Comparison of ENCODE assay signal across 19 cellular contexts in genomic region chr2:7570247-7570646, GRCh38.
"Had no signal": no experiment of that assay in that cellular context is flagged by ENCODE, and none has a peak within 500 bp of the region (broad histone marks: within the 10 kb centered on the region; RNA-seq: fewer than 3 reads in every experiment).

No MANE protein-coding gene starts in this region.

- H3K27me3 Mint-ChIP-seq: activated T-helper 17 cell treated with anti-CD3 and anti-CD28 coated beads, Interleukin-2, amount 50 U/mL, for 72 hours had no signal

- DNase-seq: activated CD4-positive, alpha-beta T cell treated with anti-CD3 and anti-CD28 coated beads for 48 hours; activated CD4-positive, CD25-positive, alpha-beta regulatory T cell; activated naive CD4-positive, alpha-beta T cell; anterior cingulate cortex; body of pancreas; cortex of kidney; endodermal cell; esophagus squamous epithelium; gastrocnemius medialis; hypothalamus; left ventricle myocardium inferior; retina; spleen; stimulated activated CD4-positive, alpha-beta T cell treated with anti-CD3 and anti-CD28 coated beads, Interleukin-4, amount 100 ng/mL, for 24 hours; stimulated activated naive CD4-positive, alpha-beta T cell treated with Interleukin-2 at 50 U/mL for 16 hours; T-helper 1 cell had no signal

- H3K4me3 Mint-ChIP-seq: activated T-helper 17 cell treated with anti-CD3 and anti-CD28 coated beads, Interleukin-2, amount 50 U/mL, for 72 hours; endodermal cell; natural killer cell treated with Interleukin-12 subunit alpha and Interleukin-12 subunit beta and Interleukin-15 and Interleukin-18, amount 100 ng/mL, for 72 hours had no signal

- ATAC-seq: activated T-helper 17 cell treated with anti-CD3 and anti-CD28 coated beads, Interleukin-2, amount 50 U/mL, for 72 hours; body of pancreas; gastrocnemius medialis; natural killer cell treated with Interleukin-12 subunit alpha and Interleukin-12 subunit beta and Interleukin-15 and Interleukin-18, amount 100 ng/mL, for 72 hours had no signal

- H3K36me3 Mint-ChIP-seq: natural killer cell treated with Interleukin-12 subunit alpha and Interleukin-12 subunit beta and Interleukin-15 and Interleukin-18, amount 100 ng/mL, for 72 hours had no signal

- H3K27ac Mint-ChIP-seq: activated T-helper 17 cell treated with anti-CD3 and anti-CD28 coated beads, Interleukin-2, amount 50 U/mL, for 72 hours; endodermal cell; progenitor cell of endocrine pancreas had no signal

- H3K9me3 Mint-ChIP-seq: activated T-helper 17 cell treated with anti-CD3 and anti-CD28 coated beads, Interleukin-2, amount 50 U/mL, for 72 hours; endodermal cell had no signal
